8 cellular contexts compared by ENCODE assay signal in the genomic region with DNA sequence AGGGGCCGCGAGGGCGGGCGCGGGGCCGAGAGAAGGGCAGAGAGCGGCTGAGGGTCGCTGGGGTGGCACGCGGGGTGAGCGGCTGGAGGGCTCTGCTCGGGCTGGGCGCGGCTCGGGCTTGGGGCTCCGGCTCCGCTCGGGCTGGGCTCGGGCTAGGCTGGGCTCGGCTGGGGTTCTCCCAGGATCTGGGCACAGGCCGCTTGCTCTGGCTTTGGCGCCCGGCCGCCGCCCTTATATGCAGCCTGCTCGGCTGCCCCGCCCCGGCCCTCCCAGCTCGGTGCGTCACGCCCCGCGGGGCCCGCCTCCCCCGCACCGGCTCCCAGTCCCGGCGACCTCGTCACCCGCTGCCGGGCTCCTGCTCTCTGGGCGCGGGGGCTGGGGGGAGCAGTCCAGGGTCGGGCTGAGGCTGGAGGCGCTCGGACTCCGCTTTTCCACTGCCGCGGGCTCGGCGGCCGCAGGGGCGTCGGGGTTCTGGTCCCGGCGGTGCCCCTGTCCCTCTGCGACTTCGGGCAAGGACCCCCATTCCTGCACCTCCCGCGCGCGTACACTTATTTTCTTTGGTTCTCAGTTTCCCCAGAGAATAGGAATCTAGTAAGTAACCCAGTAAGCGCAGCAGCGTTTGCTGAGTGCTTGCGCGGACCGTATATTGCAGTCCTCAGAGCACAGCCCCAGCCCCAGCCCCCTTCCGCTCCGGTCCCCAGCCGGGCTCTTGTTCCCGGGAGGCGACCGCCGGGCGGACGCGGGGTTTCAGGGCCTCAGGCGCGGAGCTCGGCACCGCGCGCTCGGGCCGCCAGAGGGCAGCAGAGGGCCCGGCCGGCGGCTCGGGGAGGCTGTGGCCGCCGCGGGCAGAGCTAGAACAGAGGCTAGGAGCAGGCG. TPM values are rescaled to one million over a fixed set of nuclear protein-coding genes. Genes with fewer than 3 reads are reported as not detected.
DNase-seq lines count a peak whose midpoint lies in the region; ATAC-seq and TF ChIP-seq lines count a peak whose summit lies in the region.

Gene RASD1, minus strand, starts transcription at position 207 of the 876 bp plus-strand sequence. CDS start 214 bp downstream, outside the sequence.

- 0 to 1% (median 1%) methylated on average over 70 to 93 of the region's 93 CpGs for WGBS in adipose tissue, 3 donors
- WGBS in upper lobe of left lung, 2 donors: 0 to 1% methylated on average over 6 to 63 of the region's 93 CpGs

- H3K79me2 ChIP-seq in Loucy (ENCODE audit: insufficient read depth, low read length) (no peaks in the 10 kb centered on the region), SU-DHL-6 (ENCODE audit: insufficient read depth, low read length) (no peaks in the 10 kb centered on the region)

- H3K4me1 Mint-ChIP-seq in progenitor cell of endocrine pancreas (ENCODE audit: low read depth): peaks cover 5% of the 10 kb centered on the region

- TF ChIP-seq CTCF in Loucy (conservative IDR thresholded peaks at IDR 0.05; ENCODE audit: low read length): peak; percentile 75
- peak; percentile 89 for TF ChIP-seq CTCF in SU-DHL-6 (IDR thresholded peaks at IDR 0.05; ENCODE audit: insufficient read depth, low read length, poor library complexity, severe bottlenecking)
- TF ChIP-seq CTCF in progenitor cell of endocrine pancreas (IDR thresholded peaks at IDR 0.05; ENCODE audit: unreplicated experiment): peak; percentile 99
- TF ChIP-seq CTCF in upper lobe of left lung (IDR thresholded peaks at IDR 0.05): peak; percentile 97 to 99 (median 98)

- no peaks in the 10 kb centered on the region for H3K27me3 ChIP-seq in Loucy (ENCODE audit: insufficient read depth, low read length, poor library complexity, severe bottlenecking)
- H3K27me3 ChIP-seq in SU-DHL-6 (ENCODE audit: low read length): no peaks in the 10 kb centered on the region
- no peaks in the 10 kb centered on the region for H3K27me3 ChIP-seq in upper lobe of left lung

- H3K4me1 ChIP-seq in Loucy (ENCODE audit: insufficient read depth, low read length, poor library complexity, severe bottlenecking) (peaks cover 13% of the 10 kb centered on the region), upper lobe of left lung (peaks cover 5 to 27% (median 22%) of the 10 kb centered on the region in 4 donors)

- intact Hi-C loops in left cardiac atrium (cut with DNase I): loop anchor here (1.0 to 5.0 kb wide), 5 partner anchors 51 to 146 kb away; no protein-coding TSS in a partner anchor

- H3K9me3 ChIP-seq in Loucy (ENCODE audit: insufficient read depth, low read depth, low read length) (no peaks in the 10 kb centered on the region), SU-DHL-6 (ENCODE audit: insufficient read depth, low read length) (no peaks in the 10 kb centered on the region), upper lobe of left lung (no peaks in the 10 kb centered on the region)

- peak; percentile 59 for ATAC-seq in GM21786 (IDR thresholded peaks at IDR 0.05; ENCODE audit: unreplicated experiment)
- ATAC-seq in left cardiac atrium: peak; percentile 92 to 95
- ATAC-seq in upper lobe of left lung (ENCODE audit: low FRiP score in 2 of 2): peak; percentile 91 to 95

- H3K27me3 Mint-ChIP-seq in progenitor cell of endocrine pancreas: peaks cover 32% of the 10 kb centered on the region

- no peak within 1 kb of the TSS for H3K27ac ChIP-seq in SU-DHL-6 (ENCODE audit: low read depth, low read length)
- H3K27ac ChIP-seq in adipose tissue (ENCODE audit: low read depth, low read length): no peak within 1 kb of the TSS
- peak within 1 kb of the TSS; percentile 86 to 88 (median 87) for H3K27ac ChIP-seq in upper lobe of left lung

- H3K36me3 Mint-ChIP-seq in progenitor cell of endocrine pancreas (ENCODE audit: insufficient read depth): peaks cover 10% of the 10 kb centered on the region

- peaks cover 14% of the 10 kb centered on the region; the same call in 1 of the 2 replicates for H3K36me3 ChIP-seq in Loucy (ENCODE audit: insufficient read depth, low read length)
- no peaks in the 10 kb centered on the region for H3K36me3 ChIP-seq in SU-DHL-6 (ENCODE audit: low read length)
- peaks cover 0 to 11% (median 10%) of the 10 kb centered on the region in 4 donors for H3K36me3 ChIP-seq in upper lobe of left lung

- peak within 1 kb of the TSS; percentile 39 for H3K27ac Mint-ChIP-seq in progenitor cell of endocrine pancreas

- peak within 1 kb of the TSS; percentile 71 for H3K4me3 Mint-ChIP-seq in progenitor cell of endocrine pancreas (ENCODE audit: low read depth)

- peak in 1 of 4 donors; percentile 57 for TF ChIP-seq EP300 in upper lobe of left lung (IDR thresholded peaks at IDR 0.05)

- H3F3A ChIP-seq in Loucy (ENCODE audit: low read depth): no peaks in the 10 kb centered on the region; the same call in 1 of the 2 replicates
- no peaks in the 10 kb centered on the region for H3F3A ChIP-seq in SU-DHL-6 (ENCODE audit: insufficient read depth)

- H3K9me2 ChIP-seq in Loucy (replicated peaks; ENCODE audit: low read depth, low read length) (no peaks in the 10 kb centered on the region), SU-DHL-6 (replicated peaks; ENCODE audit: insufficient read depth, low read length) (no peaks in the 10 kb centered on the region)

- H3K9ac ChIP-seq in Loucy (ENCODE audit: low read depth, low read length, poor library complexity, severe bottlenecking): peak within 1 kb of the TSS; percentile 81
- peak within 1 kb of the TSS; percentile 34; the same call in 1 of the 2 replicates for H3K9ac ChIP-seq in SU-DHL-6 (ENCODE audit: low read length)

- H3K4me2 ChIP-seq in Loucy (ENCODE audit: low read depth, low read length, poor library complexity, severe bottlenecking) (peak within 1 kb of the TSS; percentile 90), SU-DHL-6 (ENCODE audit: low read depth, low read length, poor library complexity, severe bottlenecking) (peak within 1 kb of the TSS; percentile 61)

- peak; percentile 89 for DNase-seq in DMS 273 (lab: John Stamatoyannopoulos, UW; ENCODE audit: unreplicated experiment)
- DNase-seq in left cardiac atrium: peak; percentile 93
- DNase-seq in progenitor cell of endocrine pancreas (ENCODE audit: low spot score, unreplicated experiment): peak; percentile 79
- peak; percentile 92 to 98 for DNase-seq in upper lobe of left lung

- peak within 1 kb of the TSS; percentile 86 for H3K4me3 ChIP-seq in Loucy (ENCODE audit: low read length, poor library complexity, severe bottlenecking)
- H3K4me3 ChIP-seq in SU-DHL-6 (ENCODE audit: insufficient read depth, low read length, poor library complexity, severe bottlenecking): peak within 1 kb of the TSS; percentile 42
- H3K4me3 ChIP-seq in upper lobe of left lung: peak within 1 kb of the TSS; percentile 59 to 79 (median 67)

- H4K20me1 ChIP-seq in Loucy (ENCODE audit: insufficient read depth, low read length, poor library complexity, severe bottlenecking) (no peaks in the 10 kb centered on the region), SU-DHL-6 (ENCODE audit: low read depth, low read length) (no peaks in the 10 kb centered on the region; the same call in 1 of the 2 replicates)

- no peaks in the 10 kb centered on the region for H3K9me3 Mint-ChIP-seq in progenitor cell of endocrine pancreas (ENCODE audit: low read depth)

- H2AFZ ChIP-seq in Loucy (ENCODE audit: low read length) (peak within 1 kb of the TSS; percentile 96), SU-DHL-6 (ENCODE audit: low read depth, low read length, severe bottlenecking) (peak within 1 kb of the TSS; percentile 48)

- peak in 3 of 4 donors; percentile 96 to 100 (median 98) for TF ChIP-seq POLR2A in upper lobe of left lung (IDR thresholded peaks at IDR 0.05)

RNA-seq across cellular contexts. Expression of gene RASD1, which starts in this region (rescaled TPM):
- polyA plus RNA-seq in adipose tissue: 100 to 1,000 TPM in 2 of 3 donors, 10 to 100 TPM in 1; 36.7 to 608 (median 240) TPM
- total RNA-seq in left cardiac atrium (10 to 100 TPM; 35.3 to 55.1 TPM), progenitor cell of endocrine pancreas (4.6 and 5.6 TPM in 2 replicates), upper lobe of left lung (10 to 100 TPM; 28.5 to 68.1 (median 36.5) TPM)

Comparison
In these comparisons a context has a peak if more than half of its experiments do, and no peak if none do; other contexts are left out.
1. H3K27ac ChIP-seq: peak in upper lobe of left lung (4 of 4); none in SU-DHL-6 (single experiment) and adipose tissue (single experiment).
2. Peak in every context shown above with its lines, with median percentiles within 50 percentile points of each other: DNase-seq, ATAC-seq, H3K4me3 ChIP-seq and CTCF ChIP-seq.